In the genomic region with DNA sequence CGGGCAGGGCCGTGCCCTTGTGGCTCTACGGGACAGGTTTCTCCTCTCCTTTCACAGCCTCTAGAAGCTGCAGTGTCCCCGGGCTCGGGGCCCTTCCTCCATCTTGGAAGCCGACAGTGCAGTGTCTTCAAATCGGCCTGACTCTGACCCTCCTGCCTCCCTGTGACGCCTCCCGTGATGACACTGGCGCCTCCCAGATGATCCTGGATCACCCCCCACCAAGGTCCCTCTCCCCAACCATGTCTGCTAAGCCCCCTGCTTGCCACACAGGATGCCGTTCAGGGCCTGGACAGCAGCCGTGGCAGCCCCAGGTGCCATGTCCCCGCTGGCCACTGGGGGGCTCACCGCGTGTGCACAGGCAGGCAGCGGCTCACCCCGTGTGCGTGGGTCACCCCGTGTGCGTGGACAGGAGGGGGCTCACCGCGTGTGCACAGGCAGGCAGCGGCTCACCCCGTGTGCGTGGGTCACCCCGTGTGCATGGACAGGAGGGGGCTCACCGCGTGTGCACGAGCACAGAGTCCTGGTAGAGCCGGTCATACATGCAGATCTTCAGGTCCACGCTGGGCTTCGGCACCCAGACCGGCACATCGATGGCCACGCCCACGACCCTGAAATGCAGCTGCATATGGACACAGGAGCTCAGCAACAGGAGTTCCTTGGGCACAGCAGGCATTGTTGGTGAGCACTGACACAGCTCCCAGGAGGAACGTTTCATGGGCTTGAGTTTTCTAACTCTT, we compare ENCODE assay signal across 8 cellular contexts. TPM values are rescaled to one million over a fixed set of nuclear protein-coding genes. Genes with fewer than 3 reads are reported as not detected.
DNase-seq lines count a peak whose midpoint lies in the region; ATAC-seq and TF ChIP-seq lines count a peak whose summit lies in the region.

No MANE protein-coding gene starts in this region.

- no peak overlapping the region for H3K9ac ChIP-seq in smooth muscle cell (ENCODE audit: low read depth)

- H4K20me1 ChIP-seq in smooth muscle cell (ENCODE audit: low read depth), result no peaks in the 10 kb centered on the region

- H3K9me3 ChIP-seq in BE2C (no peaks in the 10 kb centered on the region), SJCRH30 (replicated peaks) (no peaks in the 10 kb centered on the region), smooth muscle cell (replicated peaks; ENCODE audit: low read depth) (no peaks in the 10 kb centered on the region)

- no peak for ATAC-seq in HG02852 (IDR thresholded peaks at IDR 0.05; ENCODE audit: unreplicated experiment)

- peak overlapping the region; percentile 84 for H3K4me2 ChIP-seq in smooth muscle cell

- no peaks in the 10 kb centered on the region for H3K27me3 ChIP-seq in BE2C
- peaks cover 11% of the 10 kb centered on the region for H3K27me3 ChIP-seq in SJCRH30
- H3K27me3 ChIP-seq in smooth muscle cell (ENCODE audit: low read depth), result no peaks in the 10 kb centered on the region

- DNase-seq in BE2C, result peak; percentile 79
- no peak for DNase-seq in HFF-Myc (ENCODE audit: extremely low read depth, low read depth)
- peak; percentile 73 to 78 for DNase-seq in SJCRH30
- DNase-seq in activated naive CD8-positive, alpha-beta T cell treated with anti-CD3 and anti-CD28 coated beads for 36 hours, result peak; percentile 55
- DNase-seq in hepatic stellate cell (ENCODE audit: low spot score), result peak; percentile 73
- peak; percentile 23 for DNase-seq in smooth muscle cell (lab: John Stamatoyannopoulos, UW; ENCODE audit: unreplicated experiment)
- no peak for DNase-seq in GDM1 (lab: John Stamatoyannopoulos, UW)

- TF ChIP-seq CTCF in BE2C (IDR thresholded peaks at IDR 0.05; ENCODE audit: low read depth, low read length), result peak; percentile 78
- peak; percentile 86 for TF ChIP-seq CTCF in HFF-Myc (IDR thresholded peaks at IDR 0.05; ENCODE audit: low read depth, low read length, missing control alignments)
- TF ChIP-seq CTCF in smooth muscle cell (IDR thresholded peaks at IDR 0.05; ENCODE audit: borderline replicate concordance, insufficient read depth, poor library complexity, severe bottlenecking), result peak; percentile 88

- H3K27ac ChIP-seq in SJCRH30 (no peak overlapping the region; the same call in 1 of the 2 replicates), smooth muscle cell (ENCODE audit: low read depth) (no peak overlapping the region)

- H3K4me3 Mint-ChIP-seq in activated naive CD8-positive, alpha-beta T cell treated with anti-CD3 and anti-CD28 coated beads for 36 hours, result no peak overlapping the region

- no peaks in the 10 kb centered on the region for H3K79me2 ChIP-seq in smooth muscle cell (ENCODE audit: low read depth)

- H3K4me1 ChIP-seq in BE2C (peaks cover 2% of the 10 kb centered on the region; the same call in 1 of the 2 replicates), SJCRH30 (peaks cover 14% of the 10 kb centered on the region), smooth muscle cell (ENCODE audit: low read depth) (no peaks in the 10 kb centered on the region)

- no peaks in the 10 kb centered on the region for H3K36me3 Mint-ChIP-seq in activated naive CD8-positive, alpha-beta T cell treated with anti-CD3 and anti-CD28 coated beads for 36 hours

- WGBS in smooth muscle cell (ENCODE audit: low lambda C conversion rate), result 20% methylated on average over 37 of the region's 37 CpGs

- H3F3A ChIP-seq in smooth muscle cell (ENCODE audit: low read depth), result no peaks in the 10 kb centered on the region

- H3K27ac Mint-ChIP-seq in activated naive CD8-positive, alpha-beta T cell treated with anti-CD3 and anti-CD28 coated beads for 36 hours, result no peak overlapping the region

- H2AFZ ChIP-seq in smooth muscle cell (ENCODE audit: low read depth), result peak overlapping the region; percentile 49

- H3K4me3 ChIP-seq in BE2C (ENCODE audit: low read depth, low read length) (peak overlapping the region; percentile 56), HFF-Myc (replicated peaks; ENCODE audit: low read depth, low read length) (no peak overlapping the region), SJCRH30 (peak overlapping the region; percentile 42), smooth muscle cell (peak overlapping the region; percentile 45)

- no peaks in the 10 kb centered on the region for H3K9me3 Mint-ChIP-seq in activated naive CD8-positive, alpha-beta T cell treated with anti-CD3 and anti-CD28 coated beads for 36 hours

- H3K27me3 Mint-ChIP-seq in activated naive CD8-positive, alpha-beta T cell treated with anti-CD3 and anti-CD28 coated beads for 36 hours, result no peaks in the 10 kb centered on the region

- H3K36me3 ChIP-seq in BE2C, result no peaks in the 10 kb centered on the region
- no peaks in the 10 kb centered on the region for H3K36me3 ChIP-seq in SJCRH30
- H3K36me3 ChIP-seq in smooth muscle cell (ENCODE audit: low read depth), result no peaks in the 10 kb centered on the region

- no peaks in the 10 kb centered on the region for H3K4me1 Mint-ChIP-seq in activated naive CD8-positive, alpha-beta T cell treated with anti-CD3 and anti-CD28 coated beads for 36 hours

RNA-seq across cellular contexts. Expression of gene TMEM52, which starts 24.9 kb away (rescaled TPM):
- 1.0 TPM for polyA plus RNA-seq in BE2C (2012; ENCODE audit: insufficient read depth, insufficient read length, low read depth)
- 0.61 and 1.0 TPM in 2 replicates for total RNA-seq in SJCRH30 (2014; rRNA removed; shearing (Covaris generic))
- total RNA-seq in activated naive CD8-positive, alpha-beta T cell treated with anti-CD3 and anti-CD28 coated beads for 36 hours, result 1 to 10 TPM; 2.4 to 2.7 TPM
- total RNA-seq in smooth muscle cell, result 0.18 and 0.45 TPM in 2 replicates
- polyA plus RNA-seq in smooth muscle cell, result 1.7 and 7.4 TPM in 2 replicates

RNA-seq across cellular contexts. Expression of gene CALML6, which starts 28.9 kb away (rescaled TPM):
- 0.39 TPM for polyA plus RNA-seq in BE2C (2012; ENCODE audit: insufficient read depth, insufficient read length, low read depth)
- total RNA-seq in SJCRH30 (2014; rRNA removed; shearing (Covaris generic)), result 0.12 and 0.20 TPM in 2 replicates
- total RNA-seq in activated naive CD8-positive, alpha-beta T cell treated with anti-CD3 and anti-CD28 coated beads for 36 hours, result under 1 TPM; 0.87 to 0.98 TPM
- 1.3 TPM in 1 of 2 replicates, not detected in the other for total RNA-seq in smooth muscle cell
- 0.18 and 0.46 TPM in 2 replicates for polyA plus RNA-seq in smooth muscle cell

RNA-seq across cellular contexts. Expression of gene GNB1, which starts 53.1 kb away (rescaled TPM):
- 688 TPM for polyA plus RNA-seq in BE2C (2012; ENCODE audit: insufficient read depth, insufficient read length, low read depth)
- 167 and 184 TPM in 2 replicates for total RNA-seq in SJCRH30 (2014; rRNA removed; shearing (Covaris generic))
- total RNA-seq in activated naive CD8-positive, alpha-beta T cell treated with anti-CD3 and anti-CD28 coated beads for 36 hours, result 100 to 1,000 TPM; 360 to 394 TPM
- 188 and 208 TPM in 2 replicates for total RNA-seq in smooth muscle cell
- polyA plus RNA-seq in smooth muscle cell, result 265 and 293 TPM in 2 replicates

RNA-seq across cellular contexts. Expression of gene CFAP74, which starts 59.6 kb away (rescaled TPM):
- 0.23 TPM for polyA plus RNA-seq in BE2C (2012; ENCODE audit: insufficient read depth, insufficient read length, low read depth)
- not detected in 2 replicates for total RNA-seq in SJCRH30 (2014; rRNA removed; shearing (Covaris generic))
- total RNA-seq in activated naive CD8-positive, alpha-beta T cell treated with anti-CD3 and anti-CD28 coated beads for 36 hours, result under 1 TPM; 0.31 to 0.46 TPM
- total RNA-seq in smooth muscle cell, result 0.09 TPM in 1 of 2 replicates, not detected in the other
- polyA plus RNA-seq in smooth muscle cell, result not detected in 2 replicates

Comparison
In these comparisons a context has a peak if more than half of its experiments do, and no peak if none do; other contexts are left out.
1. DNase-seq: peak in BE2C (single experiment), SJCRH30 (2 of 2), activated naive CD8-positive, alpha-beta T cell treated with anti-CD3 and anti-CD28 coated beads for 36 hours (single experiment), hepatic stellate cell (single experiment) and smooth muscle cell (single experiment); none in HFF-Myc (single experiment) and GDM1 (single experiment).
2. Peak in every context shown above with its lines, with median percentiles within 50 percentile points of each other: CTCF ChIP-seq.